Comparison of ENCODE assay signal across 33 cellular contexts in genomic region chr3:66396888-66397287, GRCh38.
A peak's percentile ranks its signal among the peaks of the same experiment; 100 is the strongest.
DNase-seq lines count a peak whose midpoint lies in the region; ATAC-seq, FAIRE-seq and TF ChIP-seq lines count a peak whose summit lies in the region.
"Had no signal": no experiment of that assay in that cellular context is flagged by ENCODE, and none has a peak within 500 bp of the region (broad histone marks: within the 10 kb centered on the region; RNA-seq: fewer than 3 reads in every experiment).

No MANE protein-coding gene starts in this region.

- H3K4me3 Mint-ChIP-seq in activated naive CD8-positive, alpha-beta T cell treated with anti-CD3 and anti-CD28 coated beads for 36 hours: no peak overlapping the region
- no peak overlapping the region for H3K4me3 Mint-ChIP-seq in activated naive CD8-positive, alpha-beta T cell treated with anti-CD3 and anti-CD28 coated beads, Interleukin-2, amount 50 U/mL, for 24 hours
- H3K4me3 Mint-ChIP-seq in activated T-helper 17 cell treated with anti-CD3 and anti-CD28 coated beads, Interleukin-2, amount 50 U/mL, for 72 hours: no peak overlapping the region
- H3K4me3 Mint-ChIP-seq: immature natural killer cell; memory B cell; stimulated activated naive CD8-positive, alpha-beta T cell treated with anti-CD3 and anti-CD28 coated beads, Interleukin-15, amount 100 ng/mL, for 72 hours had no signal

- no peak for TF ChIP-seq CTCF in suprapubic skin (IDR thresholded peaks at IDR 0.05)

- no peak for DNase-seq in activated naive CD8-positive, alpha-beta T cell treated with anti-CD3 and anti-CD28 coated beads for 36 hours
- no peak for DNase-seq in activated naive CD8-positive, alpha-beta T cell treated with anti-CD3 and anti-CD28 coated beads, Interleukin-2, amount 50 U/mL, for 24 hours
- DNase-seq in mesenteric fat pad (ENCODE audit: low spot score) (peak; percentile 59), suprapubic skin (ENCODE audit: low spot score in 2 of 2) (peak; percentile 49 to 68), GM12891 (ENCODE audit: insufficient read length, low spot score) (no peak), left lobe of liver (ENCODE audit: low spot score) (no peak)
- DNase-seq in stimulated activated naive CD4-positive, alpha-beta T cell treated with Interleukin-2 at 50 U/mL for 16 hours (lab: John Stamatoyannopoulos, UW): no peak
- DNase-seq: ACHN; activated CD8-positive, alpha-beta memory T cell treated with anti-CD3 and anti-CD28 coated beads for 24 hours; adrenal gland; BE2C; brain microvascular endothelial cell; Caco-2; DMS79 treated with DMSO at 0.1 percent for 48 hours; GF-D8; hypothalamus; immature natural killer cell; NCI-H146; NCI-H226; NCI-H69; PC-9; SIG-M5; spleen; stimulated activated CD4-positive, alpha-beta T cell treated with anti-CD3 and anti-CD28 coated beads, Interleukin-2, amount 100 ng/mL, for 24 hours; stimulated activated naive CD8-positive, alpha-beta T cell treated with anti-CD3 and anti-CD28 coated beads, Interleukin-15, amount 100 ng/mL, for 72 hours; T-helper 9 cell had no signal

- peak overlapping the region; percentile 56 for H3K27ac Mint-ChIP-seq in activated naive CD8-positive, alpha-beta T cell treated with anti-CD3 and anti-CD28 coated beads for 36 hours
- H3K27ac Mint-ChIP-seq in activated naive CD8-positive, alpha-beta T cell treated with anti-CD3 and anti-CD28 coated beads, Interleukin-2, amount 50 U/mL, for 24 hours: no peak overlapping the region
- H3K27ac Mint-ChIP-seq in activated T-helper 17 cell treated with anti-CD3 and anti-CD28 coated beads, Interleukin-2, amount 50 U/mL, for 72 hours: peak overlapping the region; percentile 12
- H3K27ac Mint-ChIP-seq: memory B cell had no signal

- no peak for ATAC-seq in activated naive CD8-positive, alpha-beta T cell treated with anti-CD3 and anti-CD28 coated beads, Interleukin-2, amount 50 U/mL, for 24 hours
- ATAC-seq in activated T-helper 17 cell treated with anti-CD3 and anti-CD28 coated beads, Interleukin-2, amount 50 U/mL, for 72 hours (replicated peaks): no peak
- no peak for ATAC-seq in left lobe of liver
- ATAC-seq: stimulated activated naive CD8-positive, alpha-beta T cell treated with anti-CD3 and anti-CD28 coated beads, Interleukin-15, amount 100 ng/mL, for 72 hours had no signal

- 94% methylated on average over 9 of the region's 9 CpGs for WGBS in suprapubic skin

- H3K27me3 ChIP-seq in suprapubic skin: no peaks in the 10 kb centered on the region
- H3K27me3 ChIP-seq: adrenal gland, BE2C, brain microvascular endothelial cell, right atrium auricular region, spleen, tibial nerve had no signal

- peaks cover 34% of the 10 kb centered on the region for H3K4me1 ChIP-seq in suprapubic skin
- H3K4me1 ChIP-seq: adrenal gland, Caco-2, parathyroid adenoma had no signal

- no peak overlapping the region for H3K27ac ChIP-seq in suprapubic skin
- H3K27ac ChIP-seq: adrenal gland, brain microvascular endothelial cell, GM23248, parathyroid adenoma, PC-9, right atrium auricular region, spleen had no signal

- no peaks in the 10 kb centered on the region for H3K9me3 ChIP-seq in suprapubic skin
- H3K9me3 ChIP-seq: adrenal gland, BE2C, Caco-2, right atrium auricular region, spleen, tibial nerve had no signal

- TF ChIP-seq POLR2A in suprapubic skin (IDR thresholded peaks at IDR 0.05) (no peak), GM12891 (IDR thresholded peaks at IDR 0.05; ENCODE audit: low read depth, low read length) (no peak)

- H3K9me3 Mint-ChIP-seq in activated naive CD8-positive, alpha-beta T cell treated with anti-CD3 and anti-CD28 coated beads for 36 hours: peaks cover 2% of the 10 kb centered on the region
- no peaks in the 10 kb centered on the region for H3K9me3 Mint-ChIP-seq in activated naive CD8-positive, alpha-beta T cell treated with anti-CD3 and anti-CD28 coated beads, Interleukin-2, amount 50 U/mL, for 24 hours
- H3K9me3 Mint-ChIP-seq in activated T-helper 17 cell treated with anti-CD3 and anti-CD28 coated beads, Interleukin-2, amount 50 U/mL, for 72 hours: no peaks in the 10 kb centered on the region
- H3K9me3 Mint-ChIP-seq: immature natural killer cell, memory B cell had no signal

- no peaks in the 10 kb centered on the region for H3K27me3 Mint-ChIP-seq in activated naive CD8-positive, alpha-beta T cell treated with anti-CD3 and anti-CD28 coated beads for 36 hours
- no peaks in the 10 kb centered on the region for H3K27me3 Mint-ChIP-seq in activated naive CD8-positive, alpha-beta T cell treated with anti-CD3 and anti-CD28 coated beads, Interleukin-2, amount 50 U/mL, for 24 hours
- H3K27me3 Mint-ChIP-seq in activated T-helper 17 cell treated with anti-CD3 and anti-CD28 coated beads, Interleukin-2, amount 50 U/mL, for 72 hours: no peaks in the 10 kb centered on the region
- H3K27me3 Mint-ChIP-seq: memory B cell; stimulated activated naive CD8-positive, alpha-beta T cell treated with anti-CD3 and anti-CD28 coated beads, Interleukin-15, amount 100 ng/mL, for 72 hours had no signal

- peaks cover 25% of the 10 kb centered on the region for H3K4me1 Mint-ChIP-seq in activated naive CD8-positive, alpha-beta T cell treated with anti-CD3 and anti-CD28 coated beads for 36 hours
- H3K4me1 Mint-ChIP-seq in activated naive CD8-positive, alpha-beta T cell treated with anti-CD3 and anti-CD28 coated beads, Interleukin-2, amount 50 U/mL, for 24 hours: peaks cover 30% of the 10 kb centered on the region
- peaks cover 33% of the 10 kb centered on the region for H3K4me1 Mint-ChIP-seq in activated T-helper 17 cell treated with anti-CD3 and anti-CD28 coated beads, Interleukin-2, amount 50 U/mL, for 72 hours

- TF ChIP-seq EP300 in suprapubic skin (IDR thresholded peaks at IDR 0.05): no peak

- H3K36me3 Mint-ChIP-seq in activated naive CD8-positive, alpha-beta T cell treated with anti-CD3 and anti-CD28 coated beads for 36 hours: peaks cover 19% of the 10 kb centered on the region
- peaks cover 22% of the 10 kb centered on the region for H3K36me3 Mint-ChIP-seq in activated naive CD8-positive, alpha-beta T cell treated with anti-CD3 and anti-CD28 coated beads, Interleukin-2, amount 50 U/mL, for 24 hours (ENCODE audit: low read depth)
- H3K36me3 Mint-ChIP-seq in activated T-helper 17 cell treated with anti-CD3 and anti-CD28 coated beads, Interleukin-2, amount 50 U/mL, for 72 hours (ENCODE audit: low read depth): peaks cover 89% of the 10 kb centered on the region

- FAIRE-seq in GM12891 (lab: Jason Lieb, UNC): no peak
- FAIRE-seq: HTR-8/SVneo had no signal

- peaks cover 54% of the 10 kb centered on the region for H3K36me3 ChIP-seq in suprapubic skin
- H3K36me3 ChIP-seq: adrenal gland, BE2C had no signal

- no peak overlapping the region for H3K4me3 ChIP-seq in suprapubic skin
- H3K4me3 ChIP-seq: adrenal gland, GM23248, PC-9, right atrium auricular region, spleen, tibial nerve had no signal

TF ChIP-seq in GM12891, 5 proteins besides CTCF, POLR2A, EP300 and RAD21:
- no peak for TF ChIP-seq POU2F2 (IDR thresholded peaks at IDR 0.05; ENCODE audit: low read depth, low read length)
- no peak for TF ChIP-seq TAF1 (IDR thresholded peaks at IDR 0.05; ENCODE audit: low read depth, low read length)
- no peak for TF ChIP-seq POLR2AphosphoS5 (IDR thresholded peaks at IDR 0.05; ENCODE audit: low read depth, low read length)
- no peak for TF ChIP-seq SPI1 (IDR thresholded peaks at IDR 0.05; ENCODE audit: low read depth, low read length)
- TF ChIP-seq PAX5 (IDR thresholded peaks at IDR 0.05; ENCODE audit: insufficient read depth, low read length, severe bottlenecking): no peak
TF ChIP-seq in GM12891: peak in this region for 0.

Comparison
In these comparisons a context has a peak if more than half of its experiments do, and no peak if none do; other contexts are left out.
1. DNase-seq: peak in mesenteric fat pad (single experiment) and suprapubic skin (2 of 2); none in activated naive CD8-positive, alpha-beta T cell treated with anti-CD3 and anti-CD28 coated beads for 36 hours (single experiment), activated naive CD8-positive, alpha-beta T cell treated with anti-CD3 and anti-CD28 coated beads, Interleukin-2, amount 50 U/mL, for 24 hours (single experiment), stimulated activated naive CD4-positive, alpha-beta T cell treated with Interleukin-2 at 50 U/mL for 16 hours (single experiment), GM12891 (single experiment) and left lobe of liver (single experiment).